In the genomic region with DNA sequence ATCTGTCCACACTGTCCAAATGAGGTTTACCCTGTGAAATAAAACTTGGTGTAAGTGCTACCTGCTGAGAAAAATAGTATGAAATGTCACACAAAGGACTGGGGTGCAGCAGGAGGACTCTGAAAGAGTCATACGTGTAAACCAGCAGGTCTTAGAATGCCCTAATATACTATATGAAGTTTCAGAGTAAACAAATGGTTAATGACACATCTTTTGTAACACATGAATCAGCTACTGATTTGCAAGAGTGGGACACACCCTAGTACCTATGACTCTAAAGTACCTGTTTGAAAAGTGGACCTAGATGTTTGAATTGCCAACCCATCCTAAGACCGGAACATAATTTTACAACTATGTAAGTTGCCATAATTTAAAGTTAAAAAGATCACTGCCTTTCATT, we compare ENCODE assay signal across 7 cellular contexts. TPM values are rescaled to one million over a fixed set of nuclear protein-coding genes. Genes with fewer than 3 reads are reported as not detected.
DNase-seq lines count a peak whose midpoint lies in the region; ATAC-seq, FAIRE-seq and TF ChIP-seq lines count a peak whose summit lies in the region.
"Not testable (repeated sequence)": the region's sequence is repeated elsewhere in the genome, so short reads cannot be mapped to it uniquely, and the experiment has no call there.

No MANE protein-coding gene starts in this region.

- POLR2A ChIA-PET in endothelial cell of umbilical vein (lab: Charles Lee), result not testable (repeated sequence)

- not testable (repeated sequence) for H2AFZ ChIP-seq in endothelial cell of umbilical vein (ENCODE audit: low read depth, low read length)

- not testable (repeated sequence) for TF ChIP-seq CTCF in Calu3 (IDR thresholded peaks at IDR 0.05; ENCODE audit: unreplicated experiment); RWPE2 (IDR thresholded peaks at IDR 0.05; ENCODE audit: poor library complexity, severe bottlenecking); endothelial cell of umbilical vein (IDR thresholded peaks at IDR 0.05; ENCODE audit: extremely low read depth in 1 of 2, insufficient read depth in 1 of 2, low read depth in 1 of 2, low read length in 2 of 2); mucosa of descending colon (IDR thresholded peaks at IDR 0.05)

- H3K4me3 ChIP-seq in RWPE2 (ENCODE audit: severe bottlenecking); endothelial cell of umbilical vein (replicated peaks in 1 of 3; ENCODE audit: insufficient read depth in 1 of 3, low read depth in 1 of 3, low read length in 3 of 3); mucosa of descending colon: not testable (repeated sequence)

- H4K20me1 ChIP-seq in endothelial cell of umbilical vein (replicated peaks; ENCODE audit: control insufficient read depth, extremely low read depth, insufficient read depth, low read length), result not testable (repeated sequence)

- not testable (repeated sequence) for H3K4me2 ChIP-seq in endothelial cell of umbilical vein (ENCODE audit: insufficient read depth, low read length)

- FAIRE-seq in endothelial cell of umbilical vein (lab: Jason Lieb, UNC), result not testable (repeated sequence)

- BruUV-seq in Calu3 (replicated peaks; lab: Mats Ljungman, UMichigan) (TSS peak; percentile 77), endothelial cell of umbilical vein (replicated peaks; lab: Mats Ljungman, UMichigan) (TSS peak; percentile 47)

- H3K27ac ChIP-seq in RWPE2 (ENCODE audit: poor library complexity, severe bottlenecking); endothelial cell of umbilical vein (ENCODE audit: insufficient read depth, low read depth, low read length): not testable (repeated sequence)

- H3K4me3 Mint-ChIP-seq in Calu3 (ENCODE audit: low read depth, unreplicated experiment), result not testable (repeated sequence)
- H3K4me3 Mint-ChIP-seq in activated T-cell treated with anti-CD3 and anti-CD28 coated beads, Interleukin-2, amount 50 U/mL, for 72 hours, result peak overlapping the region in 1 of 2 donors; percentile 59
- H3K4me3 Mint-ChIP-seq in activated naive CD8-positive, alpha-beta T cell, result peak overlapping the region; percentile 52
- H3K4me3 Mint-ChIP-seq in stimulated activated naive CD8-positive, alpha-beta T cell treated with anti-CD3 and anti-CD28 coated beads, Interleukin-15, Interleukin-2, amounts not matched to agents 100 ng/mL and 50 ng/mL, for 24 hours, result peak overlapping the region; percentile 6

- peaks cover 20% of the 10 kb centered on the region for H3K36me3 ChIP-seq in RWPE2 (ENCODE audit: low read depth)
- H3K36me3 ChIP-seq in endothelial cell of umbilical vein (ENCODE audit: control insufficient read depth in 2 of 2, extremely low read depth in 1 of 2, insufficient read depth in 2 of 2, low read length in 2 of 2); mucosa of descending colon (ENCODE audit: low read depth): not testable (repeated sequence)

- H3K9me1 ChIP-seq in endothelial cell of umbilical vein (replicated peaks; ENCODE audit: control insufficient read depth, extremely low read depth, insufficient read depth, low read length), result not testable (repeated sequence)

- H3K4me1 Mint-ChIP-seq in Calu3 (ENCODE audit: low read depth, unreplicated experiment); activated naive CD8-positive, alpha-beta T cell (ENCODE audit: low read depth); stimulated activated naive CD8-positive, alpha-beta T cell treated with anti-CD3 and anti-CD28 coated beads, Interleukin-15, Interleukin-2, amounts not matched to agents 100 ng/mL and 50 ng/mL, for 24 hours (ENCODE audit: low read depth): not testable (repeated sequence)
- peaks cover 11% of the 10 kb centered on the region for H3K4me1 Mint-ChIP-seq in activated T-cell treated with anti-CD3 and anti-CD28 coated beads, Interleukin-2, amount 50 U/mL, for 72 hours (ENCODE audit: low read depth)

- dilution Hi-C loops in endothelial cell of umbilical vein (cut with MboI; ENCODE audit: extremely low pct_ligation_motif_present, low sequenced_read_pairs), result not testable (repeated sequence)

- not testable (repeated sequence) for H3K9me3 ChIP-seq in RWPE2 (ENCODE audit: severe bottlenecking); endothelial cell of umbilical vein (replicated peaks; ENCODE audit: control insufficient read depth, insufficient read depth, low read length); mucosa of descending colon

- not testable (repeated sequence) for H3K9ac ChIP-seq in endothelial cell of umbilical vein (replicated peaks; ENCODE audit: extremely low read depth, insufficient read depth, low read length)

- intact Hi-C loops in Calu3 (cut with micrococcal nuclease; ENCODE audit: unreplicated experiment); endothelial cell of umbilical vein (cut with micrococcal nuclease); mucosa of descending colon (cut with DNase I, micrococcal nuclease): not testable (repeated sequence)

- peaks cover 30% of the 10 kb centered on the region for H3K36me3 Mint-ChIP-seq in Calu3 (ENCODE audit: insufficient read depth, unreplicated experiment)
- H3K36me3 Mint-ChIP-seq in activated T-cell treated with anti-CD3 and anti-CD28 coated beads, Interleukin-2, amount 50 U/mL, for 72 hours (ENCODE audit: insufficient read depth in 2 of 2), result peaks cover 0 to 15% of the 10 kb centered on the region in 2 donors
- H3K36me3 Mint-ChIP-seq in activated naive CD8-positive, alpha-beta T cell; stimulated activated naive CD8-positive, alpha-beta T cell treated with anti-CD3 and anti-CD28 coated beads, Interleukin-15, Interleukin-2, amounts not matched to agents 100 ng/mL and 50 ng/mL, for 24 hours (ENCODE audit: low read depth): not testable (repeated sequence)

- H3K27me3 ChIP-seq in RWPE2 (ENCODE audit: insufficient read depth, poor library complexity, severe bottlenecking); endothelial cell of umbilical vein (ENCODE audit: control insufficient read depth in 2 of 2, insufficient read depth in 2 of 2, low read length in 2 of 2): not testable (repeated sequence)

- not testable (repeated sequence) for H3K9me3 Mint-ChIP-seq in Calu3 (ENCODE audit: low read depth, unreplicated experiment); activated T-cell treated with anti-CD3 and anti-CD28 coated beads, Interleukin-2, amount 50 U/mL, for 72 hours; activated naive CD8-positive, alpha-beta T cell (ENCODE audit: low read depth); stimulated activated naive CD8-positive, alpha-beta T cell treated with anti-CD3 and anti-CD28 coated beads, Interleukin-15, Interleukin-2, amounts not matched to agents 100 ng/mL and 50 ng/mL, for 24 hours

- DNase-seq in Calu3; RWPE2 (ENCODE audit: low spot score); activated T-cell treated with anti-CD3 and anti-CD28 coated beads, Interleukin-2, amount 50 U/mL, for 72 hours; endothelial cell of umbilical vein (ENCODE audit: low read depth, low spot score); mucosa of descending colon: not testable (repeated sequence)

- not testable (repeated sequence) for H3K27ac Mint-ChIP-seq in Calu3 (ENCODE audit: unreplicated experiment); activated T-cell treated with anti-CD3 and anti-CD28 coated beads, Interleukin-2, amount 50 U/mL, for 72 hours; activated naive CD8-positive, alpha-beta T cell; stimulated activated naive CD8-positive, alpha-beta T cell treated with anti-CD3 and anti-CD28 coated beads, Interleukin-15, Interleukin-2, amounts not matched to agents 100 ng/mL and 50 ng/mL, for 24 hours

- H3K79me2 ChIP-seq in endothelial cell of umbilical vein (ENCODE audit: control insufficient read depth, insufficient read depth, low read length), result not testable (repeated sequence)

- not testable (repeated sequence) for H3K4me1 ChIP-seq in RWPE2 (ENCODE audit: insufficient read depth, poor library complexity, severe bottlenecking); endothelial cell of umbilical vein (ENCODE audit: control insufficient read depth, extremely low read depth, insufficient read depth, low read length); mucosa of descending colon (ENCODE audit: low read depth)

- ATAC-seq in RWPE2 (ENCODE audit: low read depth), result peak; percentile 75
- ATAC-seq in activated T-cell treated with anti-CD3 and anti-CD28 coated beads, Interleukin-2, amount 50 U/mL, for 72 hours (replicated peaks in 1 of 2), result peak; percentile 42
- ATAC-seq in mucosa of descending colon, result peak; percentile 54

- H3K27me3 Mint-ChIP-seq in Calu3 (ENCODE audit: unreplicated experiment); activated T-cell treated with anti-CD3 and anti-CD28 coated beads, Interleukin-2, amount 50 U/mL, for 72 hours (ENCODE audit: low read depth); activated naive CD8-positive, alpha-beta T cell; stimulated activated naive CD8-positive, alpha-beta T cell treated with anti-CD3 and anti-CD28 coated beads, Interleukin-15, Interleukin-2, amounts not matched to agents 100 ng/mL and 50 ng/mL, for 24 hours: not testable (repeated sequence)

- CTCF ChIA-PET in Calu3 (lab: Charles Lee); endothelial cell of umbilical vein (lab: Charles Lee): not testable (repeated sequence)

- TF ChIP-seq POLR2A in endothelial cell of umbilical vein (IDR thresholded peaks at IDR 0.05; ENCODE audit: low read depth, low read length), result not testable (repeated sequence)

RNA-seq across cellular contexts. Expression of a gene that starts 29.8 kb away (rescaled TPM):
- total RNA-seq in Calu3 (2022), result 187 and 190 TPM in 2 replicates
- 100 to 1,000 TPM in 1 of 2 donors, 10 to 100 TPM in 1; 73.5 to 130 TPM for total RNA-seq in activated T-cell treated with anti-CD3 and anti-CD28 coated beads, Interleukin-2, amount 50 U/mL, for 72 hours
- total RNA-seq in endothelial cell of umbilical vein, result 74.0 and 90.8 TPM in 2 replicates
- 19.5 and 29.1 TPM in 2 replicates for polyA plus RNA-seq in endothelial cell of umbilical vein
- 20.0 and 22.0 TPM in 2 replicates for polyA plus RNA-seq in endothelial cell of umbilical vein (2011; cell fraction: cytosol; rRNA removed)
- 103 and 121 TPM in 2 replicates for polyA plus RNA-seq in endothelial cell of umbilical vein (2011; cell fraction: nucleus; rRNA removed)
- 19.9 and 21.0 TPM in 2 replicates for polyA plus RNA-seq in endothelial cell of umbilical vein (2012)
- polyA minus RNA-seq in endothelial cell of umbilical vein, result 150 and 165 TPM in 2 replicates
- 38.2 TPM for polyA minus RNA-seq in endothelial cell of umbilical vein (2011; cell fraction: cytosol; rRNA and poly(A)+ RNA removed)
- 250 and 333 TPM in 2 replicates for polyA minus RNA-seq in endothelial cell of umbilical vein (2011; cell fraction: nucleus; rRNA and poly(A)+ RNA removed)
- 100 to 1,000 TPM in 1 of 3 donors, 10 to 100 TPM in 2; 80.2 to 107 (median 88.8) TPM for total RNA-seq in mucosa of descending colon
